In genomic region chr9:8429157-8429556, GRCh38 we compare ENCODE assay signal across 19 cellular contexts.
DNase-seq lines count a peak whose midpoint lies in the region; ATAC-seq and TF ChIP-seq lines count a peak whose summit lies in the region.
"Had no signal": no experiment of that assay in that cellular context is flagged by ENCODE, and none has a peak within 500 bp of the region (broad histone marks: within the 10 kb centered on the region; RNA-seq: fewer than 3 reads in every experiment).

No MANE protein-coding gene starts in this region.

- H3K4me1 Mint-ChIP-seq in CD4-positive, alpha-beta memory T cell, result peaks cover 21 to 31% (median 25%) of the 10 kb centered on the region in 4 donors
- peaks cover 30% of the 10 kb centered on the region for H3K4me1 Mint-ChIP-seq in activated CD4-positive, alpha-beta memory T cell treated with anti-CD3 and anti-CD28 coated beads for 36 hours (ENCODE audit: low read depth)
- peaks cover 37 to 46% of the 10 kb centered on the region in 2 donors for H3K4me1 Mint-ChIP-seq in natural killer cell

- intact Hi-C loops in CD4-positive, alpha-beta memory T cell (cut with micrococcal nuclease), result no loop called here
- intact Hi-C loops in activated CD4-positive, alpha-beta memory T cell treated with anti-CD3 and anti-CD28 coated beads for 36 hours (cut with micrococcal nuclease), result loop anchor here (1.0 to 2.0 kb wide), 2 partner anchors 62 to 453 kb away; no protein-coding TSS in a partner anchor
- intact Hi-C loops in natural killer cell (cut with micrococcal nuclease) (no loop called here), ovary (cut with DNase I) (no loop called here)

- peak overlapping the region in 6 of 7 donors; percentile 2 to 59 (median 9) for H3K27ac Mint-ChIP-seq in CD4-positive, alpha-beta memory T cell
- peak overlapping the region; percentile 80 for H3K27ac Mint-ChIP-seq in activated CD4-positive, alpha-beta memory T cell treated with anti-CD3 and anti-CD28 coated beads for 36 hours
- H3K27ac Mint-ChIP-seq in natural killer cell, result peak overlapping the region; percentile 19 to 45

- 91 to 97% (median 93%) methylated on average over 1 of the region's 1 CpG for WGBS in ovary, 3 donors

- CTCF ChIA-PET in CD4-positive, alpha-beta memory T cell (lab: Charles Lee; ENCODE audit: partially characterized antibody), result no interaction called here
- CTCF ChIA-PET in activated CD4-positive, alpha-beta memory T cell treated with anti-CD3 and anti-CD28 coated beads for 36 hours (lab: Charles Lee), result no interaction called here

- TF ChIP-seq POLR2A in ovary (IDR thresholded peaks at IDR 0.05), result no peak
- TF ChIP-seq POLR2A in GM18505 (IDR thresholded peaks at IDR 0.05; ENCODE audit: borderline replicate concordance, extremely low read depth, insufficient read depth, insufficient read length), result no peak

- DNase-seq in activated CD4-positive, CD25-positive, alpha-beta regulatory T cell treated with anti-CD3 and anti-CD28 coated beads, Interleukin-2, amount 50 U/mL, for 72 hours, result no peak
- no peak for DNase-seq in CD4-positive, alpha-beta memory T cell
- DNase-seq in activated CD4-positive, alpha-beta memory T cell treated with anti-CD3 and anti-CD28 coated beads for 36 hours, result no peak
- no peak for DNase-seq in natural killer cell
- no peak for DNase-seq in ovary
- DNase-seq: 8988T, C1 segment of cervical spinal cord, COR-L47, DMS153, KBM-7, NCI-H1092, NCI-H1694, NCI-H2107, NCI-H226, NCI-H526 had no signal

- peaks cover 4% of the 10 kb centered on the region for H3K27me3 ChIP-seq in CD4-positive, alpha-beta memory T cell (ENCODE audit: insufficient read depth, low read length)
- no peaks in the 10 kb centered on the region for H3K27me3 ChIP-seq in ovary
- H3K27me3 ChIP-seq: SJSA1 had no signal

- H3K4me3 ChIP-seq in CD4-positive, alpha-beta memory T cell (ENCODE audit: low read length in 2 of 2), result no peak overlapping the region
- no peak overlapping the region for H3K4me3 ChIP-seq in ovary
- H3K4me3 ChIP-seq: SJSA1 had no signal

- peak overlapping the region in 4 of 8 donors; percentile 2 to 63 (median 32) for H3K4me3 Mint-ChIP-seq in CD4-positive, alpha-beta memory T cell
- no peak overlapping the region for H3K4me3 Mint-ChIP-seq in activated CD4-positive, alpha-beta memory T cell treated with anti-CD3 and anti-CD28 coated beads for 36 hours
- peak overlapping the region; percentile 35 for H3K4me3 Mint-ChIP-seq in natural killer cell

- H3K27ac ChIP-seq in CD4-positive, alpha-beta memory T cell (ENCODE audit: low read depth, low read length), result no peak overlapping the region
- H3K27ac ChIP-seq in ovary, result no peak overlapping the region
- H3K27ac ChIP-seq: SJSA1 had no signal

- H3K36me3 ChIP-seq in CD4-positive, alpha-beta memory T cell (ENCODE audit: insufficient read depth, low read length), result no peaks in the 10 kb centered on the region
- no peaks in the 10 kb centered on the region for H3K36me3 ChIP-seq in ovary
- H3K36me3 ChIP-seq: SJSA1 had no signal

- H3K9me3 ChIP-seq in CD4-positive, alpha-beta memory T cell (ENCODE audit: control insufficient read depth in 1 of 2, low read length in 2 of 2), result no peaks in the 10 kb centered on the region
- no peaks in the 10 kb centered on the region for H3K9me3 ChIP-seq in ovary
- H3K9me3 ChIP-seq: SJSA1 had no signal

- H3K27me3 Mint-ChIP-seq in CD4-positive, alpha-beta memory T cell, result peaks cover 0 to 2% of the 10 kb centered on the region in 2 donors
- no peaks in the 10 kb centered on the region for H3K27me3 Mint-ChIP-seq in activated CD4-positive, alpha-beta memory T cell treated with anti-CD3 and anti-CD28 coated beads for 36 hours
- H3K27me3 Mint-ChIP-seq in natural killer cell (ENCODE audit: low read depth in 2 of 2), result no peaks in the 10 kb centered on the region

- no peaks in the 10 kb centered on the region for H3K36me3 Mint-ChIP-seq in CD4-positive, alpha-beta memory T cell
- no peaks in the 10 kb centered on the region for H3K36me3 Mint-ChIP-seq in activated CD4-positive, alpha-beta memory T cell treated with anti-CD3 and anti-CD28 coated beads for 36 hours
- no peaks in the 10 kb centered on the region for H3K36me3 Mint-ChIP-seq in natural killer cell

- peak; percentile 59 to 61 for ATAC-seq in activated CD4-positive, CD25-positive, alpha-beta regulatory T cell treated with anti-CD3 and anti-CD28 coated beads, Interleukin-2, amount 50 U/mL, for 24 hours
- ATAC-seq in natural killer cell (peak in 1 of 3 donors; percentile 48), GM18505 (IDR thresholded peaks at IDR 0.05; ENCODE audit: unreplicated experiment) (no peak), HG03460 (IDR thresholded peaks at IDR 0.05; ENCODE audit: unreplicated experiment) (no peak)

- TF ChIP-seq CTCF in natural killer cell (IDR thresholded peaks at IDR 0.05), result no peak
- no peak for TF ChIP-seq CTCF in ovary (IDR thresholded peaks at IDR 0.05)

- H3K9me3 Mint-ChIP-seq in CD4-positive, alpha-beta memory T cell, result peaks cover 0 to 2% (median 0%) of the 10 kb centered on the region in 8 donors
- H3K9me3 Mint-ChIP-seq in activated CD4-positive, alpha-beta memory T cell treated with anti-CD3 and anti-CD28 coated beads for 36 hours, result no peaks in the 10 kb centered on the region
- H3K9me3 Mint-ChIP-seq in natural killer cell, result no peaks in the 10 kb centered on the region

- peaks cover 6% of the 10 kb centered on the region for H3K4me1 ChIP-seq in CD4-positive, alpha-beta memory T cell (ENCODE audit: insufficient read depth, low read length)
- H3K4me1 ChIP-seq in ovary (ENCODE audit: insufficient read depth), result no peaks in the 10 kb centered on the region
- H3K4me1 ChIP-seq: SJSA1 had no signal

- TF ChIP-seq EP300 in ovary (IDR thresholded peaks at IDR 0.05), result no peak

- POLR2A ChIA-PET in CD4-positive, alpha-beta memory T cell (lab: Charles Lee; ENCODE audit: partially characterized antibody), result no interaction called here
- POLR2A ChIA-PET in activated CD4-positive, alpha-beta memory T cell treated with anti-CD3 and anti-CD28 coated beads for 36 hours (lab: Charles Lee), result no interaction called here

Comparison
In these comparisons a context has a peak if more than half of its experiments do, and no peak if none do; other contexts are left out.
1. ATAC-seq: peak in activated CD4-positive, CD25-positive, alpha-beta regulatory T cell treated with anti-CD3 and anti-CD28 coated beads, Interleukin-2, amount 50 U/mL, for 24 hours (2 of 2); none in GM18505 (single experiment) and HG03460 (single experiment).
2. H3K27ac Mint-ChIP-seq: peak in every context shown above with its lines; median percentile 80 in activated CD4-positive, alpha-beta memory T cell treated with anti-CD3 and anti-CD28 coated beads for 36 hours; 32 in natural killer cell; 9 in CD4-positive, alpha-beta memory T cell.